Comparison of ENCODE assay signal across 26 cellular contexts in the genomic region with DNA sequence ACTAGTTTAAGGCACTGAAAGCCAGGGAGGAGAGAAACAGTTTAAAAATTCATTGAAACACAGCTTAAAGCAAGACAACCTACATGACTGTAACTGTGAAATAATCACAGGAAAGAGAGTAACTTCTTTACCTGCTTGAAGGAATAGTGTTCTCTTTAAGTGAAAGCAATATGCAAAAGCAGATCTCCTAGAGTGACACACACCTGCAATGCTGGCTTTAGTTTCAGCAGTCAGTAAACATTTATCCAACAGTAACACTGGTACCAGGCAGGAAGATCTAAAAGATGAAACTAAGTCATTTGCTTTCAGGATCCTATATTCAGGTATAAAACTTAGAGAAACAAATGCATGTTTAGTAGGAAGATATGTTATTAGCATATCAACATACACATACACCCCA.
"Had no signal": no experiment of that assay in that cellular context is flagged by ENCODE, and none has a peak within 500 bp of the region (broad histone marks: within the 10 kb centered on the region; RNA-seq: fewer than 3 reads in every experiment).

No MANE protein-coding gene starts in this region.

- H3K27me3 ChIP-seq: esophagus squamous epithelium, heart right ventricle, left lung, ovary, sigmoid colon, stomach, thyroid gland, vagina had no signal

- H3K4me3 ChIP-seq: esophagus squamous epithelium, heart right ventricle, left lung, ovary, psoas muscle, sigmoid colon, stomach, thyroid gland, vagina had no signal

- H3K27ac ChIP-seq: esophagus squamous epithelium, heart right ventricle, left lung, ovary, psoas muscle, sigmoid colon, stomach, thyroid gland, vagina had no signal

- DNase-seq: effector memory CD8-positive, alpha-beta T cell; erythroblast; esophagus squamous epithelium; foreskin melanocyte; glutamatergic neuron; heart right ventricle; hippocampal formation; left cardiac atrium; left lung; mesenchymal stem cell; midbrain; naive thymus-derived CD4-positive, alpha-beta T cell; nucleus accumbens; ovary; posterior cingulate gyrus; psoas muscle; right cardiac atrium; sigmoid colon; stimulated activated CD4-positive, alpha-beta T cell treated with anti-CD3 and anti-CD28 coated beads, Interleukin-2, amount 100 ng/mL, for 24 hours; stimulated activated CD4-positive, alpha-beta T cell treated with anti-CD3 and anti-CD28 coated beads, Interleukin-4, amount 100 ng/mL, for 24 hours; stimulated activated naive CD4-positive, alpha-beta T cell treated with Interleukin-2 at 50 U/mL for 16 hours; stomach; thyroid gland; trophoblast cell had no signal

- ATAC-seq: effector memory CD8-positive, alpha-beta T cell; heart right ventricle; left cardiac atrium; left lung; naive thymus-derived CD4-positive, alpha-beta T cell; psoas muscle; right cardiac atrium; stimulated activated effector memory CD8-positive, alpha-beta T cell treated with anti-CD3 and anti-CD28 coated beads, Interleukin-12 subunit alpha, Interleukin-12 subunit beta, amount 100 ng/mL, for 72 hours had no signal

- H3K4me1 ChIP-seq: esophagus squamous epithelium, heart right ventricle, left lung, psoas muscle, sigmoid colon, stomach, thyroid gland, vagina had no signal

- H3K36me3 ChIP-seq: esophagus squamous epithelium, heart right ventricle, left lung, ovary, sigmoid colon, stomach, thyroid gland, vagina had no signal

- H3K9me3 ChIP-seq: esophagus squamous epithelium, heart right ventricle, left lung, ovary, psoas muscle, sigmoid colon, stomach, thyroid gland, vagina had no signal
